22 cellular contexts compared by ENCODE assay signal in the genomic region with DNA sequence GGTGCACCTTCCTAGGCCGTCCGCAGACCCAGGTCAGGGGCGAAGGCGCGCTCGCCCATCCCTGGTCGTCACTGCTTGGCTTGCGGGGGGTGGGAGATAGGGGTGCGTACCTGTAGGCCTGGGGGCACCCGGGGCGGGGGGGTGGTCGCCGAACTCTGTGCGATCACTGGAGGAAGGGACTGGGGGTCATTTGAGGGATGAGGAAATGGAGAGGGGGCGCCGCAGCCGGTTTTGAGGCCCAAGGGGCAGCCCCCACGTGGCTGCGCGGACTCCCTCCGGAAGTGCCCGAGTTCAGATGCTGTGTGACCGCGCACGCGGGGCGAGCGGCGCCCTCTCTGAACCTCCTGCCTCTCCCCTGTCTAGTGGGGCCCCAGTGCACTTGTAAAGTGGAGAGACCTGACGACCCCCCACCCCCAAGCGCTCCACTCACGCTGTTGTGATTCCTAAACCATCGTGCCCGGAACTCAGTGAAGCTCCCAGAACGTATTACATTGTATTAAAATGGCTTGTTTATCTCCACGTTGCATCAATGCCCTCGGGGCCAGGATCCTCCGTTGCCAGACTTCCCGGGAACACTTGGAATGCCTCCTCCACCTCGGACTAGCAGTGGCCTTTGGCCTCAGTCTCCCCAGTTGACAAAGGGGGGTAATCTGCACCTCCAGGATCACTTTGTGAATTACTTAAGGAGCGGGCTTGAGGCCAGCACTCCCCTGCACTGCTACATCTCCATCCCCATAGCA. TPM values are rescaled to one million over a fixed set of nuclear protein-coding genes. Genes with fewer than 3 reads are reported as not detected.
DNase-seq lines count a peak whose midpoint lies in the region; ATAC-seq and TF ChIP-seq lines count a peak whose summit lies in the region.
"Had no signal": no experiment of that assay in that cellular context is flagged by ENCODE, and none has a peak within 500 bp of the region (broad histone marks: within the 10 kb centered on the region; RNA-seq: fewer than 3 reads in every experiment).

No MANE protein-coding gene starts in this region.

- peak overlapping the region; percentile 53 for H3K27ac ChIP-seq in 22Rv1
- H3K27ac ChIP-seq in SK-N-MC, result 0 out of 2 replicates have a peak overlapping the region, but pooled peaks have one; percentile 45
- H3K27ac ChIP-seq: dorsolateral prefrontal cortex, sigmoid colon, tibial artery had no signal

- H3K4me3 ChIP-seq in SK-N-MC (no peak overlapping the region), BE2C (ENCODE audit: low read depth, low read length) (no peak overlapping the region)

- TF ChIP-seq CTCF in 22Rv1 (IDR thresholded peaks at IDR 0.05) (no peak), BE2C (IDR thresholded peaks at IDR 0.05; ENCODE audit: low read depth, low read length) (no peak)

- H3K36me3 ChIP-seq in SK-N-MC (ENCODE audit: insufficient read depth, low read length) (no peaks in the 10 kb centered on the region), BE2C (no peaks in the 10 kb centered on the region)
- H3K36me3 ChIP-seq: sigmoid colon, tibial artery had no signal

- H3K9me3 Mint-ChIP-seq in naive B cell, result no peaks in the 10 kb centered on the region
- H3K9me3 Mint-ChIP-seq: activated naive CD8-positive, alpha-beta T cell treated with anti-CD3 and anti-CD28 coated beads, Interleukin-2, amount 10 ng/mL, durations not matched to agents 7 days and 5 days; memory B cell; stimulated activated naive CD8-positive, alpha-beta T cell treated with anti-CD3 and anti-CD28 coated beads, Interleukin-15, Interleukin-2, amounts not matched to agents 100 ng/mL and 50 ng/mL, for 24 hours had no signal

- H3K4me3 Mint-ChIP-seq in naive B cell, result peak overlapping the region in 6 of 8 donors; percentile 20 to 72 (median 48)
- H3K4me3 Mint-ChIP-seq: activated naive CD8-positive, alpha-beta T cell treated with anti-CD3 and anti-CD28 coated beads, Interleukin-2, amount 10 ng/mL, durations not matched to agents 7 days and 5 days; memory B cell had no signal

- H3K4me1 ChIP-seq in BE2C, result no peaks in the 10 kb centered on the region; the same call in 1 of the 2 replicates

- H3K9ac ChIP-seq in SK-N-MC (ENCODE audit: insufficient read length), result no peak overlapping the region

- H3K36me3 Mint-ChIP-seq in naive B cell, result no peaks in the 10 kb centered on the region
- H3K36me3 Mint-ChIP-seq: activated naive CD8-positive, alpha-beta T cell treated with anti-CD3 and anti-CD28 coated beads, Interleukin-2, amount 10 ng/mL, durations not matched to agents 7 days and 5 days; memory B cell had no signal

- ATAC-seq in naive B cell (ENCODE audit: low read depth in 2 of 2), result no peak
- no peak for ATAC-seq in left lobe of liver

- H3K27me3 ChIP-seq in BE2C, result no peaks in the 10 kb centered on the region
- H3K27me3 ChIP-seq: dorsolateral prefrontal cortex had no signal

- no peaks in the 10 kb centered on the region for H3K9me3 ChIP-seq in SK-N-MC (ENCODE audit: low read depth, low read length)
- H3K9me3 ChIP-seq in BE2C, result no peaks in the 10 kb centered on the region
- H3K9me3 ChIP-seq: sigmoid colon, tibial artery had no signal

- peak; percentile 54 for DNase-seq in EH (ENCODE audit: low read depth)
- DNase-seq in SK-N-MC (ENCODE audit: low read depth, low spot score), result no peak
- DNase-seq in naive B cell, result no peak
- DNase-seq in BE2C, result no peak
- DNase-seq in DMS53 treated with DMSO at 0.1 percent for 48 hours (lab: John Stamatoyannopoulos, UW; ENCODE audit: unreplicated experiment), result no peak
- DNase-seq in HK-2 (ENCODE audit: unreplicated experiment), result no peak
- no peak for DNase-seq in left lobe of liver (ENCODE audit: low spot score)
- DNase-seq: activated CD8-positive, alpha-beta memory T cell treated with anti-CD3 and anti-CD28 coated beads, Interleukin-2, amount 50 U/mL, for 4 hours; activated naive CD8-positive, alpha-beta T cell treated with anti-CD3 and anti-CD28 coated beads, Interleukin-2, amount 10 ng/mL, durations not matched to agents 7 days and 5 days; cerebellar nuclear complex; dorsolateral prefrontal cortex; MV-4-11; NCI-H1694; NCI-H2171; NCI-H524; RPMI8226; sigmoid colon; T1000; tibial artery had no signal

- peak overlapping the region in 1 of 6 donors; percentile 36 for H3K27ac Mint-ChIP-seq in naive B cell
- H3K27ac Mint-ChIP-seq: activated naive CD8-positive, alpha-beta T cell treated with anti-CD3 and anti-CD28 coated beads, Interleukin-2, amount 10 ng/mL, durations not matched to agents 7 days and 5 days; memory B cell; stimulated activated naive CD8-positive, alpha-beta T cell treated with anti-CD3 and anti-CD28 coated beads, Interleukin-15, Interleukin-2, amounts not matched to agents 100 ng/mL and 50 ng/mL, for 24 hours had no signal

- H3K4me1 Mint-ChIP-seq in naive B cell, result peaks cover 7 to 12% (median 10%) of the 10 kb centered on the region in 3 donors

- peaks cover 19 to 61% (median 42%) of the 10 kb centered on the region in 3 donors for H3K27me3 Mint-ChIP-seq in naive B cell

RNA-seq across cellular contexts. Expression of a gene that starts 3.0 kb away (rescaled TPM):
- not detected for polyA plus RNA-seq in naive B cell (ENCODE audit: low read depth in 6 of 6)
- 3.6 TPM for polyA plus RNA-seq in BE2C (2012; ENCODE audit: insufficient read depth, insufficient read length, low read depth)
- not detected for total RNA-seq in left lobe of liver
- total RNA-seq: sigmoid colon had no signal

RNA-seq across cellular contexts. Expression of a gene that starts 32.0 kb away (rescaled TPM):
- under 1 TPM in 2 of 6 donors, not detected in 4; 0.47 to 0.51 TPM for polyA plus RNA-seq in naive B cell (ENCODE audit: low read depth in 6 of 6)
- polyA plus RNA-seq in BE2C (2012; ENCODE audit: insufficient read depth, insufficient read length, low read depth), result 3.8 TPM
- total RNA-seq in left lobe of liver, result 1.3 TPM

RNA-seq across cellular contexts. Expression of a gene that starts 32.1 kb away (rescaled TPM):
- 10 to 100 TPM in 2 of 6 donors, 1 to 10 TPM in 4; 2.9 to 13.9 (median 4.3) TPM for polyA plus RNA-seq in naive B cell (ENCODE audit: low read depth in 6 of 6)
- 20.2 TPM for polyA plus RNA-seq in BE2C (2012; ENCODE audit: insufficient read depth, insufficient read length, low read depth)
- 24.9 TPM for total RNA-seq in left lobe of liver
